ENCODE assay signal across 24 cellular contexts in genomic region chr5:169253071-169253470, GRCh38. TPM values are rescaled to one million over a fixed set of nuclear protein-coding genes. Genes with fewer than 3 reads are reported as not detected.
"Had no signal": no experiment of that assay in that cellular context is flagged by ENCODE, and none has a peak within 500 bp of the region (broad histone marks: within the 10 kb centered on the region; RNA-seq: fewer than 3 reads in every experiment).

No MANE protein-coding gene starts in this region.

- H3K27ac ChIP-seq: colonic mucosa, coronary artery, epithelial cell of prostate, esophagus squamous epithelium, foreskin keratinocyte, gastrocnemius medialis, gastroesophageal sphincter, heart left ventricle, heart right ventricle had no signal

- H3K27me3 ChIP-seq: colonic mucosa, dorsolateral prefrontal cortex, esophagus squamous epithelium, foreskin keratinocyte, gastrocnemius medialis, gastroesophageal sphincter, heart left ventricle had no signal

- H3K4me1 ChIP-seq: colonic mucosa, foreskin keratinocyte, gastrocnemius medialis had no signal

- ATAC-seq: effector memory CD8-positive, alpha-beta T cell; esophagus mucosa; foreskin keratinocyte; gastrocnemius medialis; gastroesophageal sphincter; heart left ventricle; heart right ventricle had no signal

- H3K9me3 ChIP-seq: colonic mucosa, esophagus squamous epithelium, gastrocnemius medialis, gastroesophageal sphincter, heart left ventricle, heart right ventricle had no signal

- H3K36me3 ChIP-seq: colonic mucosa, esophagus squamous epithelium, gastrocnemius medialis, heart left ventricle, heart right ventricle had no signal

- DNase-seq: colonic mucosa; cortex of kidney; dermis blood vessel endothelial cell; dorsolateral prefrontal cortex; effector CD4-positive, alpha-beta T cell; effector CD8-positive, alpha-beta T cell; effector memory CD4-positive, alpha-beta T cell; effector memory CD8-positive, alpha-beta T cell; endodermal cell; erythroblast; esophagus squamous epithelium; foreskin fibroblast; foreskin keratinocyte; foreskin melanocyte; gastrocnemius medialis; glutamatergic neuron; head of caudate nucleus; heart left ventricle; heart right ventricle had no signal

- H3K4me3 ChIP-seq: colonic mucosa, coronary artery, dorsolateral prefrontal cortex, esophagus squamous epithelium, gastrocnemius medialis, gastroesophageal sphincter, heart left ventricle, heart right ventricle had no signal

RNA-seq across cellular contexts. Expression of gene SLIT3, which starts 47.9 kb away (rescaled TPM):
- total RNA-seq: dermis blood vessel endothelial cell, dermis microvascular lymphatic vessel endothelial cell had no signal
